Comparison of ENCODE assay signal across 1 cellular context in genomic region chr20:50023116-50023802, GRCh38.
TF ChIP-seq lines count a peak whose summit lies in the region.

No MANE protein-coding gene starts in this region.

TF ChIP-seq in H1, 55 proteins besides CTCF, POLR2A, EP300 and RAD21:
- TF ChIP-seq TEAD4 (IDR thresholded peaks at IDR 0.05; ENCODE audit: low read depth, low read length) (no peak), SAP30 (IDR thresholded peaks at IDR 0.05; ENCODE audit: insufficient read depth, insufficient replicate concordance, low read length) (no peak), ZNF274 (IDR thresholded peaks at IDR 0.05; ENCODE audit: borderline replicate concordance, extremely low read depth, low read length) (no peak), RFX5 (IDR thresholded peaks at IDR 0.05; ENCODE audit: borderline replicate concordance, low read depth, low read length) (no peak), CHD7 (IDR thresholded peaks at IDR 0.05; ENCODE audit: insufficient replicate concordance, low read length) (no peak), KDM5A (IDR thresholded peaks at IDR 0.05; ENCODE audit: low read length) (no peak), PHF8 (conservative IDR thresholded peaks at IDR 0.05; ENCODE audit: low read depth, low read length) (no peak), CHD1 (IDR thresholded peaks at IDR 0.05; ENCODE audit: low read depth, low read length) (no peak), BACH1 (IDR thresholded peaks at IDR 0.05; ENCODE audit: low read length) (no peak), KDM4A (IDR thresholded peaks at IDR 0.05; ENCODE audit: low read depth, low read length, severe bottlenecking) (no peak), TAF7 (optimal IDR thresholded peaks at IDR 0.05; ENCODE audit: borderline replicate concordance, low read depth, low read length) (no peak), HDAC6 (IDR thresholded peaks at IDR 0.05; ENCODE audit: low read depth, low read length) (no peak), BRCA1 (IDR thresholded peaks at IDR 0.05; ENCODE audit: low read depth, low read length) (no peak), POU5F1 (IDR thresholded peaks at IDR 0.05; ENCODE audit: low read depth, low read length) (no peak), MAFK (IDR thresholded peaks at IDR 0.05; ENCODE audit: low read depth, low read length) (no peak), JUND (IDR thresholded peaks at IDR 0.05; ENCODE audit: low read length) (no peak), MAX (IDR thresholded peaks at IDR 0.05) (no peak), EZH2 (IDR thresholded peaks at IDR 0.05; ENCODE audit: low read depth, low read length, severe bottlenecking) (no peak)
